Comparison of ENCODE assay signal across 1 cellular context in the genomic region with DNA sequence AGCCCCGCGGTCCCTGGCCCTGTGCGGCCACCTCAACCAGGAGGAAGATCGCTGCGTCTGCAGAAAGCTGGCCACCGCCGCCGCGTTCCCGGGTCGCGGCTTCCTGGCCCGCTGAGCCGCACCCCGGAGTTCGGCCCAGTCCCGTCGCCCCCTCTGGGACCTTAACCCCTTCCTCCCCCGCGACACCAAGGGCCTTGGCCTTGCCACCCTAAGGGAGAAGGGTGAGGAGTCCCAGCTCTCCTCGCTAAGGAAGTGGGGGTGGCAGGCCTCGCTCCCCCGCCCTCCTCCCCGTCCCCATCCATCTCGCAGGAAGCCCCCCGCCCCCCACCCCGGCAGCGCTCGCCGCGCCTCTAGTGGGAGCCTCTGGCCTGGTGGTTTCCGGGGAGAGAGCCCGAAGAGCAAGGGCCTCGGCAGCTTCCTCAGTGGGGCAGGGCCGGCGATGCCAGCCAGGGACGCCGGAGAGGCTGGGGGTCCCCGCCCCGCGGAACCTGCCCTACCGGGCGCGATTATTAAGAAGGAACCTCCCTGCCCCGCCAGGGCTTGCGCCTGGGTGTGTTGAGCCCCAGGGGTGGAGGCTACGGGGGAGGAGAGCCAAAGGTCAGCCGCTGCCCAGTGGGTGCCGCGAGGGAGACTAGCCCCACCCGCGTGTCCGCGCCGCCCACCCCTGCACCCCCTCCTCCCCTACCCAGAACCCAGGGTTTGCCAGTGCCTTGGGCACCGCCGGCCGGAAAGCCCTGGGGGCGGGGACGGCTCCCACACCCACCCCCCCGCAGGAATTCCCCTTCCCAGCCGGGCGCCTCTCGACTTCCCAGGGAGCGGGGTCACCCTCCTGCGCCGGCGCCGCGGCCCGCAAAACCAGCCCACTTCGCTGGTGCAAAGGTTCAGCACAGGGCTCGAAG.
TF ChIP-seq lines count a peak whose summit lies in the region.

No MANE protein-coding gene starts in this region.

TF ChIP-seq in K562, 482 proteins besides CTCF, POLR2A, EP300 and RAD21 (continued from another document):
- TF ChIP-seq ARID3A (IDR thresholded peaks at IDR 0.05; ENCODE audit: borderline replicate concordance, low read depth, low read length) (no peak), PRPF4 (IDR thresholded peaks at IDR 0.05; ENCODE audit: insufficient read depth, low read depth, low read length, poor library complexity, severe bottlenecking) (no peak), IFI16 (CRISPR knock-in tag; IDR thresholded peaks at IDR 0.05) (no peak), NR3C1 (CRISPR knock-in tag; IDR thresholded peaks at IDR 0.05) (no peak), ATF3 (IDR thresholded peaks at IDR 0.05) (no peak), ATF3 (CRISPR knock-in tag; conservative IDR thresholded peaks at IDR 0.05) (no peak), ATF4 (CRISPR knock-in tag; IDR thresholded peaks at IDR 0.05) (peak; percentile 28; the same call in 1 of the 2 replicates), ZNF407 (IDR thresholded peaks at IDR 0.05; ENCODE audit: low read depth) (no peak), SOX6 (IDR thresholded peaks at IDR 0.05) (no peak), SAFB (IDR thresholded peaks at IDR 0.05; ENCODE audit: borderline replicate concordance, low read depth, low read length) (peak; percentile 64; the same call in 1 of the 2 replicates), SLC30A9 (CRISPR knock-in tag; IDR thresholded peaks at IDR 0.05) (no peak), DLX4 (CRISPR knock-in tag; IDR thresholded peaks at IDR 0.05) (no peak), HOXB6 (CRISPR knock-in tag; IDR thresholded peaks at IDR 0.05; ENCODE audit: borderline replicate concordance) (no peak), ZC3H11A (IDR thresholded peaks at IDR 0.05; ENCODE audit: low read depth, low read length) (no peak)
- TF ChIP-seq, protein P1, sequence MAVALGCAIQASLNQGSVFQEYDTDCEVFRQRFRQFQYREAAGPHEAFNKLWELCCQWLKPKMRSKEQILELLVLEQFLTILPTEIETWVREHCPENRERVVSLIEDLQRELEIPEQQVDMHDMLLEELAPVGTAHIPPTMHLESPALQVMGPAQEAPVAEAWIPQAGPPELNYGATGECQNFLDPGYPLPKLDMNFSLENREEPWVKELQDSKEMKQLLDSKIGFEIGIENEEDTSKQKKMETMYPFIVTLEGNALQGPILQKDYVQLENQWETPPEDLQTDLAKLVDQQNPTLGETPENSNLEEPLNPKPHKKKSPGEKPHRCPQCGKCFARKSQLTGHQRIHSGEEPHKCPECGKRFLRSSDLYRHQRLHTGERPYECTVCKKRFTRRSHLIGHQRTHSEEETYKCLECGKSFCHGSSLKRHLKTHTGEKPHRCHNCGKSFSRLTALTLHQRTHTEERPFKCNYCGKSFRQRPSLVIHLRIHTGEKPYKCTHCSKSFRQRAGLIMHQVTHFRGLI (CRISPR knock-in tag; IDR thresholded peaks at IDR 0.05), result no peak
- TF ChIP-seq, protein P2, sequence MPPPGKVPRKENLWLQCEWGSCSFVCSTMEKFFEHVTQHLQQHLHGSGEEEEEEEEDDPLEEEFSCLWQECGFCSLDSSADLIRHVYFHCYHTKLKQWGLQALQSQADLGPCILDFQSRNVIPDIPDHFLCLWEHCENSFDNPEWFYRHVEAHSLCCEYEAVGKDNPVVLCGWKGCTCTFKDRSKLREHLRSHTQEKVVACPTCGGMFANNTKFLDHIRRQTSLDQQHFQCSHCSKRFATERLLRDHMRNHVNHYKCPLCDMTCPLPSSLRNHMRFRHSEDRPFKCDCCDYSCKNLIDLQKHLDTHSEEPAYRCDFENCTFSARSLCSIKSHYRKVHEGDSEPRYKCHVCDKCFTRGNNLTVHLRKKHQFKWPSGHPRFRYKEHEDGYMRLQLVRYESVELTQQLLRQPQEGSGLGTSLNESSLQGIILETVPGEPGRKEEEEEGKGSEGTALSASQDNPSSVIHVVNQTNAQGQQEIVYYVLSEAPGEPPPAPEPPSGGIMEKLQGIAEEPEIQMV (tag; conservative IDR thresholded peaks at IDR 0.05; ENCODE audit: low read depth), result no peak
